Comparison of ENCODE assay signal across 8 cellular contexts in genomic region chr6:72616406-72617015, GRCh38. TPM values are rescaled to one million over a fixed set of nuclear protein-coding genes. Genes with fewer than 3 reads are reported as not detected.
DNase-seq lines count a peak whose midpoint lies in the region; ATAC-seq and TF ChIP-seq lines count a peak whose summit lies in the region.

No MANE protein-coding gene starts in this region.

- H3K4me3 Mint-ChIP-seq in activated CD8-positive, alpha-beta memory T cell treated with anti-CD3 and anti-CD28 coated beads, Interleukin-2, amount 10 ng/mL, durations not matched to agents 7 days and 5 days, result no peak overlapping the region

- H3K9me3 Mint-ChIP-seq in activated CD8-positive, alpha-beta memory T cell treated with anti-CD3 and anti-CD28 coated beads, Interleukin-2, amount 10 ng/mL, durations not matched to agents 7 days and 5 days (ENCODE audit: low read depth), result no peaks in the 10 kb centered on the region

- DNase-seq in AG09309 (ENCODE audit: low read depth) (no peak), RPMI8226 (peak; percentile 68), foreskin keratinocyte (peak in 1 of 2 donors; percentile 16), testis (no peak), NCI-H1436 (lab: John Stamatoyannopoulos, UW) (no peak)
- no peak for DNase-seq in activated CD8-positive, alpha-beta memory T cell treated with anti-CD3 and anti-CD28 coated beads, Interleukin-2, amount 10 ng/mL, durations not matched to agents 7 days and 5 days

- H3K36me3 Mint-ChIP-seq in activated CD8-positive, alpha-beta memory T cell treated with anti-CD3 and anti-CD28 coated beads, Interleukin-2, amount 10 ng/mL, durations not matched to agents 7 days and 5 days, result peaks cover 3% of the 10 kb centered on the region

- H3K27ac Mint-ChIP-seq in activated CD8-positive, alpha-beta memory T cell treated with anti-CD3 and anti-CD28 coated beads, Interleukin-2, amount 10 ng/mL, durations not matched to agents 7 days and 5 days, result no peak overlapping the region

- H3K4me3 ChIP-seq in AG09309 (ENCODE audit: control insufficient read depth, low read depth, low read length) (no peak overlapping the region), testis (no peak overlapping the region)

- H3K27me3 ChIP-seq in foreskin keratinocyte (no peaks in the 10 kb centered on the region), testis (no peaks in the 10 kb centered on the region)

- no peak for ATAC-seq in foreskin keratinocyte
- no peak for ATAC-seq in activated CD8-positive, alpha-beta memory T cell treated with anti-CD3 and anti-CD28 coated beads, Interleukin-2, amount 10 ng/mL, durations not matched to agents 7 days and 5 days
- ATAC-seq in GM19324 (IDR thresholded peaks at IDR 0.05; ENCODE audit: low FRiP score, unreplicated experiment), result no peak

- H3K27ac ChIP-seq in foreskin keratinocyte (no peak overlapping the region), testis (no peak overlapping the region)

- peaks cover 29% of the 10 kb centered on the region for H3K4me1 Mint-ChIP-seq in activated CD8-positive, alpha-beta memory T cell treated with anti-CD3 and anti-CD28 coated beads, Interleukin-2, amount 10 ng/mL, durations not matched to agents 7 days and 5 days

- CTCF ChIA-PET in activated CD8-positive, alpha-beta memory T cell treated with anti-CD3 and anti-CD28 coated beads, Interleukin-2, amount 10 ng/mL, durations not matched to agents 7 days and 5 days (lab: Charles Lee), result interaction anchor here (0.7 to 4.3 kb wide), 25 partner anchors 9 to 772 kb away, joined by 3 to 77 read pairs (median 3); no protein-coding TSS in a partner anchor

- peaks cover 3% of the 10 kb centered on the region for H3K4me1 ChIP-seq in foreskin keratinocyte
- H3K4me1 ChIP-seq in testis, result peaks cover 10% of the 10 kb centered on the region

- intact Hi-C loops in testis (cut with DNase I; ENCODE audit: low total_unique reads), result loop anchor here (10.0 kb wide), 1 partner anchor 518 kb away; no protein-coding TSS in a partner anchor

- no peak for TF ChIP-seq POLR2A in testis (IDR thresholded peaks at IDR 0.05)

- peak; percentile 49 for TF ChIP-seq CTCF in AG09309 (IDR thresholded peaks at IDR 0.05; ENCODE audit: control insufficient read depth, insufficient read depth, low read depth, low read length, missing control alignments)
- TF ChIP-seq CTCF in GM12874 (IDR thresholded peaks at IDR 0.05; ENCODE audit: insufficient read depth, low read depth, low read length), result peak; percentile 44
- peak; percentile 82 for TF ChIP-seq CTCF in foreskin keratinocyte (conservative IDR thresholded peaks at IDR 0.05)
- TF ChIP-seq CTCF in testis (IDR thresholded peaks at IDR 0.05), result peak; percentile 31 to 47 (median 38)

- H3K27me3 Mint-ChIP-seq in activated CD8-positive, alpha-beta memory T cell treated with anti-CD3 and anti-CD28 coated beads, Interleukin-2, amount 10 ng/mL, durations not matched to agents 7 days and 5 days, result peaks cover 18% of the 10 kb centered on the region

- no peaks in the 10 kb centered on the region for H3K9me3 ChIP-seq in testis

- H3K36me3 ChIP-seq in testis (ENCODE audit: low read depth, missing control alignments), result no peaks in the 10 kb centered on the region

- WGBS in testis, 2 donors, result 56 to 58% methylated on average over 3 of the region's 3 CpGs

RNA-seq across cellular contexts. Expression of gene KCNQ5, which starts 5.4 kb away (rescaled TPM):
- total RNA-seq in foreskin keratinocyte, result 4.9 and 6.4 TPM in 2 replicates
- 1.3 and 2.1 TPM in 2 replicates for polyA plus RNA-seq in foreskin keratinocyte
- total RNA-seq in testis, result 1 to 10 TPM in 1 of 2 donors, under 1 TPM in 1; 0.43 to 1.1 TPM
- 0.73 TPM for polyA plus RNA-seq in testis (ENCODE audit: insufficient read depth, low read depth, low replicate concordance)
- total RNA-seq in activated CD8-positive, alpha-beta memory T cell treated with anti-CD3 and anti-CD28 coated beads, Interleukin-2, amount 10 ng/mL, durations not matched to agents 7 days and 5 days, result 1 to 10 TPM; 7.2 to 7.8 TPM
